1 cellular context compared by ENCODE assay signal in the genomic region with DNA sequence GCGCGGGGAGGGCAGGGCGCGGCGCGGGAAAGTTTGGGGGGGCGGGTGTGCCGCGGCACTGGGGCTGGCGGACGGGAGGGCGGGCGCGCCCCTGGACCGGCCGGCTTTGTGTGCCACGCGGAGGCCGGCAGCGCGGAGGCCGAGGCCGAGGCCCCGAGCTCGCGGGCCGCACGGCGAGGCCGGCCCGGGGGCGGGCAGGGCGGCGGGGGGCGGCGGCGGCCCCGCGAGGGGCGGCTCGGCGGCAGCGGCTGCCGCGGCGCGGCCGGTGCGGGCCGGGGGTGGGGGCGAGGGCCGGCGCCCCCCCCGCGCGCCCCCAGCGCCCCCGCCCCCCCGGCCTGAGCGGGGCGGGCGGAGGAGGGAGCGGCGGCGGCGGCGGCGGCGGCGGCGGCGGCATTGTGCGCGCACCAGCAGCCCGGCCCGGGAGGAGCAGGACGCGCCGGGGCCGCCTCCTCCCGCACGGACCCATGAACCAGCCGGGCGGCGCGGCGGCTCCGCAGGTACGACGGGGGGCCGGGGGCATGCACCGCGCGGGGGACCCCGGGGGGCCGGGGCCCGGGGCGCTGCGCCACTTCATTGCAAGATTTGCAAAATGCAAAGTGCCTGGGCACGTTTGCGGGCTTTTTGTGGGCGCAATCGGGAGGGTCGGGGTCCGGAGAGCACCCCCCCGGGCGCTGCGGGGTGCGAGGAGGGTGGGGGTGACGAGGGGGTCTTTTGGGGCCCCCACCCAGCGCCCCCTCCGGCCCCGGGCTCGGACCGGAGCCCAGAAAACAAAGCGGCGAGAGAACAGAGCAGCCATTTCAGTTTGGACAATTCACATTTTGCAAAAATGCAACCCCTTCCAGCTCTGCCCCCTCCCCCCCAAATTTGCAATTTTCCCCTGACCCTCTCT.
TF ChIP-seq lines count a peak whose summit lies in the region.

Gene ZNF618 (plus strand): TSS at position 393 of the 889 bp plus-strand sequence. CDS start 72 bp downstream, at position 465.

TF ChIP-seq in K562, 482 proteins besides CTCF, POLR2A, EP300 and RAD21 (continued from another document):
- TF ChIP-seq, protein P1, sequence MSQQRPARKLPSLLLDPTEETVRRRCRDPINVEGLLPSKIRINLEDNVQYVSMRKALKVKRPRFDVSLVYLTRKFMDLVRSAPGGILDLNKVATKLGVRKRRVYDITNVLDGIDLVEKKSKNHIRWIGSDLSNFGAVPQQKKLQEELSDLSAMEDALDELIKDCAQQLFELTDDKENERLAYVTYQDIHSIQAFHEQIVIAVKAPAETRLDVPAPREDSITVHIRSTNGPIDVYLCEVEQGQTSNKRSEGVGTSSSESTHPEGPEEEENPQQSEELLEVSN (IDR thresholded peaks at IDR 0.05; ENCODE audit: borderline replicate concordance in 1 of 2, extremely low read depth in 1 of 2, insufficient read depth in 1 of 2, insufficient read length in 1 of 2, low read depth in 1 of 2, low read length in 1 of 2, poor library complexity in 1 of 2, severe bottlenecking in 1 of 2): peak in 1 of 2 experiments; percentile 59
- TF ChIP-seq POLR2G (IDR thresholded peaks at IDR 0.05; ENCODE audit: low read depth, low read length): peak; percentile 61
- TF ChIP-seq, protein P2, sequence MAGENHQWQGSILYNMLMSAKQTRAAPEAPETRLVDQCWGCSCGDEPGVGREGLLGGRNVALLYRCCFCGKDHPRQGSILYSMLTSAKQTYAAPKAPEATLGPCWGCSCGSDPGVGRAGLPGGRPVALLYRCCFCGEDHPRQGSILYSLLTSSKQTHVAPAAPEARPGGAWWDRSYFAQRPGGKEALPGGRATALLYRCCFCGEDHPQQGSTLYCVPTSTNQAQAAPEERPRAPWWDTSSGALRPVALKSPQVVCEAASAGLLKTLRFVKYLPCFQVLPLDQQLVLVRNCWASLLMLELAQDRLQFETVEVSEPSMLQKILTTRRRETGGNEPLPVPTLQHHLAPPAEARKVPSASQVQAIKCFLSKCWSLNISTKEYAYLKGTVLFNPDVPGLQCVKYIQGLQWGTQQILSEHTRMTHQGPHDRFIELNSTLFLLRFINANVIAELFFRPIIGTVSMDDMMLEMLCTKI (IDR thresholded peaks at IDR 0.05; ENCODE audit: partially characterized antibody): no peak
- no peak for TF ChIP-seq ZFX (CRISPR knock-in tag; IDR thresholded peaks at IDR 0.05)
- TF ChIP-seq RBM25 (IDR thresholded peaks at IDR 0.05; ENCODE audit: low read depth, low read length, severe bottlenecking): peak; percentile 30
- TF ChIP-seq TEAD4 (IDR thresholded peaks at IDR 0.05; ENCODE audit: low read length): no peak
- no peak for TF ChIP-seq TEAD4 (CRISPR knock-in tag; IDR thresholded peaks at IDR 0.05; ENCODE audit: borderline replicate concordance)
- no peak for TF ChIP-seq ZNF41 (CRISPR knock-in tag; conservative IDR thresholded peaks at IDR 0.05)
- TF ChIP-seq CGGBP1 (CRISPR knock-in tag; IDR thresholded peaks at IDR 0.05): no peak
- TF ChIP-seq PURB (CRISPR knock-in tag; IDR thresholded peaks at IDR 0.05; ENCODE audit: low read depth): no peak
- no peak for TF ChIP-seq CHD4 (IDR thresholded peaks at IDR 0.05; ENCODE audit: insufficient read depth, insufficient replicate concordance, low read depth, low read length, poor library complexity, severe bottlenecking)
- no peak for TF ChIP-seq NELFE (IDR thresholded peaks at IDR 0.05; ENCODE audit: insufficient read depth, insufficient read length)
- TF ChIP-seq ZNF124 (CRISPR knock-in tag; IDR thresholded peaks at IDR 0.05): no peak
- no peak for TF ChIP-seq ZFPM2 (CRISPR knock-in tag; IDR thresholded peaks at IDR 0.05)
- TF ChIP-seq RBBP5 (IDR thresholded peaks at IDR 0.05; ENCODE audit: borderline replicate concordance, insufficient read depth, low read length, poor library complexity, severe bottlenecking): no peak
- TF ChIP-seq ZNF395 (CRISPR knock-in tag; IDR thresholded peaks at IDR 0.05): no peak
- no peak for TF ChIP-seq ZNF764 (CRISPR knock-in tag; IDR thresholded peaks at IDR 0.05; ENCODE audit: low read depth)
- TF ChIP-seq NR4A1 (CRISPR knock-in tag; IDR thresholded peaks at IDR 0.05): no peak
- no peak for TF ChIP-seq NR4A1 (tag; IDR thresholded peaks at IDR 0.05)
- TF ChIP-seq, protein P3, sequence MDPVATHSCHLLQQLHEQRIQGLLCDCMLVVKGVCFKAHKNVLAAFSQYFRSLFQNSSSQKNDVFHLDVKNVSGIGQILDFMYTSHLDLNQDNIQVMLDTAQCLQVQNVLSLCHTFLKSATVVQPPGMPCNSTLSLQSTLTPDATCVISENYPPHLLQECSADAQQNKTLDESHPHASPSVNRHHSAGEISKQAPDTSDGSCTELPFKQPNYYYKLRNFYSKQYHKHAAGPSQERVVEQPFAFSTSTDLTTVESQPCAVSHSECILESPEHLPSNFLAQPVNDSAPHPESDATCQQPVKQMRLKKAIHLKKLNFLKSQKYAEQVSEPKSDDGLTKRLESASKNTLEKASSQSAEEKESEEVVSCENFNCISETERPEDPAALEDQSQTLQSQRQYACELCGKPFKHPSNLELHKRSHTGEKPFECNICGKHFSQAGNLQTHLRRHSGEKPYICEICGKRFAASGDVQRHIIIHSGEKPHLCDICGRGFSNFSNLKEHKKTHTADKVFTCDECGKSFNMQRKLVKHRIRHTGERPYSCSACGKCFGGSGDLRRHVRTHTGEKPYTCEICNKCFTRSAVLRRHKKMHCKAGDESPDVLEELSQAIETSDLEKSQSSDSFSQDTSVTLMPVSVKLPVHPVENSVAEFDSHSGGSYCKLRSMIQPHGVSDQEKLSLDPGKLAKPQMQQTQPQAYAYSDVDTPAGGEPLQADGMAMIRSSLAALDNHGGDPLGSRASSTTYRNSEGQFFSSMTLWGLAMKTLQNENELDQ (CRISPR knock-in tag; IDR thresholded peaks at IDR 0.05; ENCODE audit: borderline replicate concordance): no peak
